In the genomic region with DNA sequence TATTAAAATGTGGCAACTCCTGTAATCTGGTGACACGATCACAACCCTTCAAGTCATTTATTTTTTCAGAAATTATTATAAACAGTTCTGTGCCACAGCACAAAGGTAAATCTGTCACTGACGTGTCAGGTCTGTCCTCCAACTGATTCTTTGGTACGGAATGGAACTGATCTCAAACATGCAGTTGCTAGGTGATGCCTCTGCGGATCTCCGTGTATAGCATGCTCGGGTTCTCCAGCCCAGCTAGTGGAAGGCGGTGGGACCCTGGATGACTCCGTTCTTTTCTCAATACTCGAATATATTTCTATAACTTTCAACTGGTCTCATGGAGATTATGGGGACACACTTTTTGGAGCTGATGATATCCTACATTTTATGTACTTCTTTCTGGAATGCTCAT, we compare ENCODE assay signal across 17 cellular contexts. TPM values are rescaled to one million over a fixed set of nuclear protein-coding genes. Genes with fewer than 3 reads are reported as not detected.
DNase-seq lines count a peak whose midpoint lies in the region; ATAC-seq and TF ChIP-seq lines count a peak whose summit lies in the region.
"Had no signal": no experiment of that assay in that cellular context is flagged by ENCODE, and none has a peak within 500 bp of the region (broad histone marks: within the 10 kb centered on the region; RNA-seq: fewer than 3 reads in every experiment).

No MANE protein-coding gene starts in this region.

- H3K4me1 Mint-ChIP-seq in stimulated activated naive CD8-positive, alpha-beta T cell treated with anti-CD3 and anti-CD28 coated beads, Interleukin-15, Interleukin-2, amounts not matched to agents 100 ng/mL and 50 ng/mL, for 24 hours (ENCODE audit: low read depth): peaks cover 91% of the 10 kb centered on the region
- peaks cover 47 to 66% of the 10 kb centered on the region in 2 donors for H3K4me1 Mint-ChIP-seq in natural killer cell treated with Interleukin-12 subunit alpha and Interleukin-12 subunit beta and Interleukin-15 and Interleukin-18, amount 100 ng/mL, for 72 hours (ENCODE audit: low read depth in 2 of 2)

- in situ Hi-C loops in mammary epithelial cell (cut with MboI; ENCODE audit: low sequenced_read_pairs in 2 of 2): no loop called here

- H3K27ac ChIP-seq in esophagus squamous epithelium: peak overlapping the region in 3 of 4 donors; percentile 54 to 75 (median 69)
- H3K27ac ChIP-seq in mammary epithelial cell (ENCODE audit: insufficient read depth, low read depth, low read length): no peak overlapping the region

- H3K4me1 ChIP-seq in esophagus squamous epithelium (peaks cover 30 to 97% (median 68%) of the 10 kb centered on the region in 3 donors), mammary epithelial cell (ENCODE audit: insufficient read depth, low read length) (peaks cover 24% of the 10 kb centered on the region)

- TF ChIP-seq POLR2A in esophagus squamous epithelium (IDR thresholded peaks at IDR 0.05): no peak

- peaks cover 0 to 20% (median 0%) of the 10 kb centered on the region in 3 donors for H3K36me3 ChIP-seq in esophagus squamous epithelium
- peaks cover 3% of the 10 kb centered on the region for H3K36me3 ChIP-seq in mammary epithelial cell (ENCODE audit: insufficient read depth, low read length)
- H3K36me3 ChIP-seq: Peyer's patch had no signal

- H3K36me3 Mint-ChIP-seq in stimulated activated naive CD8-positive, alpha-beta T cell treated with anti-CD3 and anti-CD28 coated beads, Interleukin-15, Interleukin-2, amounts not matched to agents 100 ng/mL and 50 ng/mL, for 24 hours (ENCODE audit: low read depth): peaks cover 23% of the 10 kb centered on the region
- H3K36me3 Mint-ChIP-seq in natural killer cell treated with Interleukin-12 subunit alpha and Interleukin-12 subunit beta and Interleukin-15 and Interleukin-18, amount 100 ng/mL, for 72 hours: no peaks in the 10 kb centered on the region

- DNase-seq in stimulated activated naive CD8-positive, alpha-beta T cell treated with anti-CD3 and anti-CD28 coated beads, Interleukin-15, Interleukin-2, amounts not matched to agents 100 U/mL and 50 U/mL, for 24 hours: no peak
- no peak for DNase-seq in esophagus squamous epithelium (lab: John Stamatoyannopoulos, UW)
- DNase-seq in natural killer cell treated with Interleukin-12 subunit alpha and Interleukin-12 subunit beta and Interleukin-15 and Interleukin-18, amount 100 ng/mL, for 72 hours (ENCODE audit: low spot score): no peak
- DNase-seq in MV-4-11 (lab: John Stamatoyannopoulos, UW): no peak
- no peak for DNase-seq in NCI-H128 (lab: John Stamatoyannopoulos, UW; ENCODE audit: unreplicated experiment)
- DNase-seq in mammary epithelial cell: no peak
- DNase-seq: activated effector memory CD4-positive, alpha-beta T cell treated with anti-CD3 and anti-CD28 coated beads, Interleukin-2, amount 50 U/mL, for 16 hours; cerebellar nuclear complex; erythroblast; mesendoderm; NCI-H1417 treated with DMSO at 0.1 percent for 48 hours; NCI-H510A; Peyer's patch; T-helper 1 cell had no signal

- H3K4me3 ChIP-seq in esophagus squamous epithelium (no peak overlapping the region), mammary epithelial cell (replicated peaks in 1 of 3; ENCODE audit: insufficient read depth in 1 of 3, low read depth in 2 of 3, low read length in 3 of 3) (no peak overlapping the region)
- H3K4me3 ChIP-seq: Peyer's patch had no signal

- H3K79me2 ChIP-seq in mammary epithelial cell (ENCODE audit: insufficient read depth, low read length): peaks cover 99% of the 10 kb centered on the region

- TF ChIP-seq CTCF in esophagus squamous epithelium (IDR thresholded peaks at IDR 0.05): no peak
- no peak for TF ChIP-seq CTCF in mammary epithelial cell (conservative IDR thresholded peaks at IDR 0.05 in 1 of 2, IDR thresholded peaks at IDR 0.05 in 1 of 2; ENCODE audit: extremely low read depth in 1 of 2, insufficient read depth in 1 of 2, low read depth in 1 of 2, low read length in 2 of 2)

- H3K9me3 ChIP-seq in esophagus squamous epithelium (no peaks in the 10 kb centered on the region), mammary epithelial cell (replicated peaks; ENCODE audit: insufficient read depth, low read length) (no peaks in the 10 kb centered on the region)
- H3K9me3 ChIP-seq: Peyer's patch had no signal

- BruUV-seq in mammary epithelial cell (replicated peaks; lab: Mats Ljungman, UMichigan): no TSS peak

- H3K27ac Mint-ChIP-seq in stimulated activated naive CD8-positive, alpha-beta T cell treated with anti-CD3 and anti-CD28 coated beads, Interleukin-15, Interleukin-2, amounts not matched to agents 100 ng/mL and 50 ng/mL, for 24 hours: peak overlapping the region; percentile 36
- peak overlapping the region; percentile 59 to 80 for H3K27ac Mint-ChIP-seq in natural killer cell treated with Interleukin-12 subunit alpha and Interleukin-12 subunit beta and Interleukin-15 and Interleukin-18, amount 100 ng/mL, for 72 hours

- dilution Hi-C loops in mammary epithelial cell (cut with HindIII; ENCODE audit: low sequenced_read_pairs): loop anchor here (5.0 to 10.0 kb wide), 4 partner anchors 35 to 448 kb away; partner anchors contain the start of gene NRTN

- no peaks in the 10 kb centered on the region for H3K27me3 ChIP-seq in esophagus squamous epithelium
- H3K27me3 ChIP-seq in mammary epithelial cell (ENCODE audit: insufficient read depth, low read length): no peaks in the 10 kb centered on the region
- H3K27me3 ChIP-seq: Peyer's patch had no signal

- WGBS in esophagus squamous epithelium, 2 donors: 70 to 78% methylated on average over 9 of the region's 9 CpGs
- 86% methylated on average over 9 of the region's 9 CpGs for WGBS in mammary epithelial cell (ENCODE audit: low coverage, missing lambda C conversion rate)

- no peaks in the 10 kb centered on the region for H3K27me3 Mint-ChIP-seq in stimulated activated naive CD8-positive, alpha-beta T cell treated with anti-CD3 and anti-CD28 coated beads, Interleukin-15, Interleukin-2, amounts not matched to agents 100 ng/mL and 50 ng/mL, for 24 hours
- no peaks in the 10 kb centered on the region for H3K27me3 Mint-ChIP-seq in natural killer cell treated with Interleukin-12 subunit alpha and Interleukin-12 subunit beta and Interleukin-15 and Interleukin-18, amount 100 ng/mL, for 72 hours
- H3K27me3 Mint-ChIP-seq: B cell had no signal

- intact Hi-C loops in esophagus squamous epithelium (cut with DNase I) (no loop called here), mammary epithelial cell (cut with micrococcal nuclease) (loop anchor here (5.0 kb wide), 2 partner anchors 65 to 160 kb away; partner anchors contain the start of genes NDUFA11, NRTN and VMAC)

- H2AFZ ChIP-seq in mammary epithelial cell (ENCODE audit: low read depth, low read length): no peak overlapping the region

- no peaks in the 10 kb centered on the region for H4K20me1 ChIP-seq in mammary epithelial cell (ENCODE audit: insufficient read depth, low read length)

- H3K9ac ChIP-seq in mammary epithelial cell (ENCODE audit: insufficient read depth, low read length): no peak overlapping the region

- H3K4me2 ChIP-seq in mammary epithelial cell (ENCODE audit: insufficient read depth, low read depth, low read length): no peak overlapping the region

- no peak overlapping the region for H3K4me3 Mint-ChIP-seq in stimulated activated naive CD8-positive, alpha-beta T cell treated with anti-CD3 and anti-CD28 coated beads, Interleukin-15, Interleukin-2, amounts not matched to agents 100 ng/mL and 50 ng/mL, for 24 hours
- H3K4me3 Mint-ChIP-seq in natural killer cell treated with Interleukin-12 subunit alpha and Interleukin-12 subunit beta and Interleukin-15 and Interleukin-18, amount 100 ng/mL, for 72 hours: no peak overlapping the region
- H3K4me3 Mint-ChIP-seq: B cell had no signal

- no peak for ATAC-seq in stimulated activated naive CD8-positive, alpha-beta T cell treated with anti-CD3 and anti-CD28 coated beads, Interleukin-15, Interleukin-2, amounts not matched to agents 100 U/mL and 50 U/mL, for 24 hours
- no peak for ATAC-seq in natural killer cell treated with Interleukin-12 subunit alpha and Interleukin-12 subunit beta and Interleukin-15 and Interleukin-18, amount 100 ng/mL, for 72 hours
- no peak for ATAC-seq in HG03520 (IDR thresholded peaks at IDR 0.05; ENCODE audit: unreplicated experiment)

- H3K9me3 Mint-ChIP-seq in stimulated activated naive CD8-positive, alpha-beta T cell treated with anti-CD3 and anti-CD28 coated beads, Interleukin-15, Interleukin-2, amounts not matched to agents 100 ng/mL and 50 ng/mL, for 24 hours: no peaks in the 10 kb centered on the region
- no peaks in the 10 kb centered on the region for H3K9me3 Mint-ChIP-seq in natural killer cell treated with Interleukin-12 subunit alpha and Interleukin-12 subunit beta and Interleukin-15 and Interleukin-18, amount 100 ng/mL, for 72 hours

- CTCF ChIA-PET in mammary epithelial cell (lab: Charles Lee; ENCODE audit: low non-redundant PET): no interaction called here

RNA-seq across cellular contexts. Expression of gene RANBP3, which starts 11.0 kb away (rescaled TPM):
- total RNA-seq in esophagus squamous epithelium (10 to 100 TPM; 38.0 to 77.8 (median 39.6) TPM), mammary epithelial cell (10 to 100 TPM; 41.0 to 73.9 TPM)
- 100 to 1,000 TPM in 1 of 2 donors, 10 to 100 TPM in 1; 96.5 to 119 TPM for total RNA-seq in natural killer cell treated with Interleukin-12 subunit alpha and Interleukin-12 subunit beta and Interleukin-15 and Interleukin-18, amount 100 ng/mL, for 72 hours
- 62.7 TPM for polyA plus RNA-seq in mammary epithelial cell
- polyA minus RNA-seq in mammary epithelial cell: 116 TPM

RNA-seq across cellular contexts. Expression of gene CAPS, which starts 52.9 kb away (rescaled TPM):
- total RNA-seq in esophagus squamous epithelium (10 to 100 TPM in 2 of 4 donors, 1 to 10 TPM in 2; 3.3 to 13.7 (median 7.3) TPM), mammary epithelial cell (10 to 100 TPM in 1 of 2 donors, 1 to 10 TPM in 1; 9.0 to 15.0 TPM)
- 1 to 10 TPM; 7.6 to 8.6 TPM for total RNA-seq in natural killer cell treated with Interleukin-12 subunit alpha and Interleukin-12 subunit beta and Interleukin-15 and Interleukin-18, amount 100 ng/mL, for 72 hours
- polyA plus RNA-seq in mammary epithelial cell: 8.8 TPM
- 1.7 TPM for polyA minus RNA-seq in mammary epithelial cell
